In the genomic region with DNA sequence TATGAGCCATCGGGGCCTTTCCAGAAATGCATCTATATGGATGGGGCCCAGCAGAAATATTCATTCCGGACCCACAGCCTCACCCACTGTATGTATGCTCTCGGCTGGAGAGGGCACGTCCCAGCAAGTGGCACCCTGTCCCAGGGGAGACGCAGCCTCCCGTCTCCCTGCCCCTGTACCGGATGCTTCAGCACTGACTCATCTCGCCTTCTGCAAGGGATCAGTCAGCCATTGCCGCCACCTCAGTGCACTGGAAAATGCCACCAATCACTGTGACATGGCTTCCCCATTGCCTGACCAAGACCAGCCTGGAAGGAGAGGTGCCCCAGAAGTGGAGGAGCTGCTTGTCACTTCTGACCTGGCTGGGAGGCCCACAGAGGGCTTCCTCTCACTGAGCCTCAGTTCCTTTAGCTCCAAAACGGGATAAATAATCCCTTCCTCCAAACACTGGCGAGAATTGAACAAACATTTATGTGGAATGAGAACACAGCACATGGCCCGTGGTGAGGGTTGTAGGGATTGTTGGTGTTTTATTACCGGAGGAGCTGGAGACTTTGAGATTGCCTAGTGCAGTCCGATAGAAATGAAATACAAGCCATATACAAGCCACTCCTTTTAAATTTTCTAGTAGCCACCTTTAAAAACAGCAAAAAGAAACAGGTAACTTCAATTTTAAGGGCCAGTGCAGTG, we compare ENCODE assay signal across 10 cellular contexts. TPM values are rescaled to one million over a fixed set of nuclear protein-coding genes. Genes with fewer than 3 reads are reported as not detected.
DNase-seq lines count a peak whose midpoint lies in the region; ATAC-seq, FAIRE-seq and TF ChIP-seq lines count a peak whose summit lies in the region.
"Had no signal": no experiment of that assay in that cellular context is flagged by ENCODE, and none has a peak within 500 bp of the region (broad histone marks: within the 10 kb centered on the region; RNA-seq: fewer than 3 reads in every experiment).

No MANE protein-coding gene starts in this region.

- WGBS in right lobe of liver (ENCODE audit: insufficient coverage, low coverage, low lambda C conversion rate, missing lambda C conversion rate), result 69% methylated on average over 5 of the region's 14 CpGs
- 95% methylated on average over 12 of the region's 14 CpGs for WGBS in HepG2 (ENCODE audit: low lambda C conversion rate)

- TF ChIP-seq EP300 in HepG2 (IDR thresholded peaks at IDR 0.05; ENCODE audit: low read depth in 2 of 2, low read length in 2 of 2), result no peak
- TF ChIP-seq EP300 in HepG2 (CRISPR knock-in tag; IDR thresholded peaks at IDR 0.05; ENCODE audit: borderline replicate concordance), result no peak

- H3K27ac ChIP-seq in right lobe of liver (no peak overlapping the region), HepG2 (ENCODE audit: extremely low read length, insufficient read depth, low read length) (no peak overlapping the region)
- H3K27ac ChIP-seq: C4-2B had no signal

- no peak for TF ChIP-seq RAD21 in HepG2 (CRISPR knock-in tag; IDR thresholded peaks at IDR 0.05)

- H3K36me3 ChIP-seq in right lobe of liver (no peaks in the 10 kb centered on the region), HepG2 (replicated peaks in 1 of 2; ENCODE audit: control insufficient read depth in 1 of 2, insufficient read depth in 2 of 2, low read length in 2 of 2) (peaks cover 39 to 79% of the 10 kb centered on the region in 2 experiments)

- intact Hi-C loops in right lobe of liver (cut with DNase I), result loop anchor here in 1 of 2 donors (10.0 kb wide), 1 partner anchor 164 kb away; no protein-coding TSS in a partner anchor
- intact Hi-C loops in HepG2 (cut with micrococcal nuclease; ENCODE audit: unreplicated experiment), result no loop called here
- intact Hi-C loops in natural killer cell (cut with micrococcal nuclease), result no loop called here

- H3K4me1 ChIP-seq in right lobe of liver (no peaks in the 10 kb centered on the region), HepG2 (ENCODE audit: insufficient read depth, low read length) (peaks cover 15% of the 10 kb centered on the region)

- DNase-seq in right lobe of liver (peak in 2 of 3 donors; percentile 30 to 40), HepG2 (ENCODE audit: low spot score) (no peak), amniotic epithelial cell (ENCODE audit: low read depth) (peak; percentile 25), kidney glomerular epithelial cell (lab: John Stamatoyannopoulos, UW) (peak; percentile 53), NCI-H345 treated with DMSO at 0.1 percent for 48 hours (lab: John Stamatoyannopoulos, UW; ENCODE audit: unreplicated experiment) (no peak), natural killer cell (no peak), middle frontal gyrus (ENCODE audit: extremely low spot score, low spot score) (no peak), NCI-H1694 treated with DMSO at 0.1 percent for 48 hours (lab: John Stamatoyannopoulos, UW) (no peak)
- DNase-seq: erythroblast had no signal

- ATAC-seq in right lobe of liver (no peak), HepG2 (no peak), natural killer cell (no peak)

- no peak overlapping the region for H3K4me2 ChIP-seq in HepG2 (ENCODE audit: low read depth, low read length)

- peaks cover 3 to 6% of the 10 kb centered on the region in 2 donors for H3K9me3 Mint-ChIP-seq in natural killer cell

- no peak overlapping the region for H3K27ac Mint-ChIP-seq in natural killer cell

- TF ChIP-seq CTCF in right lobe of liver (IDR thresholded peaks at IDR 0.05) (no peak), HepG2 (CRISPR knock-in tag; IDR thresholded peaks at IDR 0.05) (no peak), natural killer cell (IDR thresholded peaks at IDR 0.05) (no peak)

- H3K27me3 Mint-ChIP-seq in natural killer cell (ENCODE audit: low read depth in 2 of 2), result no peaks in the 10 kb centered on the region

- H3K4me1 Mint-ChIP-seq in natural killer cell, result peaks cover 0 to 9% of the 10 kb centered on the region in 2 donors

- H3K36me3 Mint-ChIP-seq in natural killer cell, result no peaks in the 10 kb centered on the region

- no TSS peak for BruUV-seq in HepG2 (replicated peaks; lab: Mats Ljungman, UMichigan)

- H3K9ac ChIP-seq in HepG2 (ENCODE audit: insufficient read depth, low read depth, low read length), result no peak overlapping the region

- in situ Hi-C loops in HepG2 (cut with HindIII; ENCODE audit: extremely low pct_ligation_motif_present, low pct_unique_long_range_greater_than_20kb), result no loop called here

- H3K4me3 ChIP-seq in right lobe of liver (no peak overlapping the region), HepG2 (replicated peaks in 1 of 3; ENCODE audit: insufficient read depth in 1 of 3, low read depth in 2 of 3, low read length in 3 of 3) (no peak overlapping the region)

- H3K9me3 ChIP-seq in right lobe of liver (no peaks in the 10 kb centered on the region), HepG2 (ENCODE audit: low read length) (no peaks in the 10 kb centered on the region)

- no peak overlapping the region for H2AFZ ChIP-seq in HepG2 (ENCODE audit: low read length)

- H3K27me3 ChIP-seq in right lobe of liver (no peaks in the 10 kb centered on the region), HepG2 (ENCODE audit: control insufficient read depth in 1 of 2, insufficient read depth in 2 of 2, low read length in 2 of 2) (no peaks in the 10 kb centered on the region)

- no peak overlapping the region for H3K4me3 Mint-ChIP-seq in natural killer cell

- CTCF ChIA-PET in HepG2 (lab: Yijun Ruan, JAX; ENCODE audit: low intra/inter-chr PET ratio, low total read pairs), result no interaction called here

- TF ChIP-seq POLR2A in right lobe of liver (IDR thresholded peaks at IDR 0.05), result no peak
- no peak for TF ChIP-seq POLR2A in HepG2 (IDR thresholded peaks at IDR 0.05; ENCODE audit: insufficient read depth in 1 of 2, low read depth in 2 of 2, low read length in 2 of 2)

- H3K79me2 ChIP-seq in HepG2 (ENCODE audit: insufficient read depth, low read length), result no peaks in the 10 kb centered on the region

- POLR2A ChIA-PET in HepG2 (lab: Yijun Ruan, JAX), result no interaction called here

- no peak for FAIRE-seq in HepG2 (lab: Jason Lieb, UNC)

- no peaks in the 10 kb centered on the region for H4K20me1 ChIP-seq in HepG2 (ENCODE audit: insufficient read depth, low read length)

TF ChIP-seq in HepG2, 621 proteins besides CTCF, POLR2A, EP300 and RAD21:
- TF ChIP-seq SUZ12 (IDR thresholded peaks at IDR 0.05; ENCODE audit: low read depth, low read length), result no peak
- TF ChIP-seq ZNF446 (CRISPR knock-in tag; IDR thresholded peaks at IDR 0.05), result no peak

RNA-seq across cellular contexts. Expression of gene ORM1, which starts 43.9 kb away (rescaled TPM):
- total RNA-seq in right lobe of liver, result over 10,000 TPM; 11,577 to 28,471 (median 22,756) TPM
- total RNA-seq in HepG2 (2016; rRNA removed; fragmentation: Illumina TruSeq; extraction: Trizol), result 327 and 699 TPM in 2 replicates
- total RNA-seq in HepG2 (2016; cell fraction: cytosol; rRNA removed; fragmentation: Illumina TruSeq; extraction: Trizol; ENCODE audit: low read depth), result 148 and 154 TPM in 2 replicates
- total RNA-seq in HepG2 (2016; cell fraction: insoluble cytoplasmic fraction; rRNA removed; fragmentation: Illumina TruSeq; extraction: Trizol), result 343 and 706 TPM in 2 replicates
- total RNA-seq in HepG2 (2016; cell fraction: membrane; rRNA removed; fragmentation: Illumina TruSeq; extraction: Trizol), result 103 and 109 TPM in 2 replicates
- 507 and 557 TPM in 2 replicates for total RNA-seq in HepG2 (2016; cell fraction: nucleus; rRNA removed; fragmentation: Illumina TruSeq; extraction: Trizol)
- polyA plus RNA-seq in HepG2 (2011; rRNA removed), result 1,180 and 1,355 TPM in 2 replicates
- 1,385 and 1,736 TPM in 2 replicates for polyA plus RNA-seq in HepG2 (2011; cell fraction: cytosol; rRNA removed)
- 375 and 530 TPM in 2 replicates for polyA plus RNA-seq in HepG2 (2011; cell fraction: nucleus; rRNA removed)
- 373 and 660 TPM in 2 replicates for polyA plus RNA-seq in HepG2 (2012)
- polyA plus RNA-seq in HepG2 (2016; cell fraction: cytosol; fragmentation: Illumina TruSeq; extraction: Trizol; ENCODE audit: low read depth), result 188 and 210 TPM in 2 replicates
- 388 and 407 TPM in 2 replicates for polyA plus RNA-seq in HepG2 (2016; cell fraction: insoluble cytoplasmic fraction; fragmentation: Illumina TruSeq; extraction: Trizol; ENCODE audit: low read depth)
- polyA plus RNA-seq in HepG2 (2016; cell fraction: membrane; fragmentation: Illumina TruSeq; extraction: Trizol; ENCODE audit: low read depth), result 103 and 105 TPM in 2 replicates
- polyA plus RNA-seq in HepG2 (2016; cell fraction: nucleus; fragmentation: Illumina TruSeq; extraction: Trizol; ENCODE audit: insufficient read depth, low read depth), result 956 and 1,026 TPM in 2 replicates
- 0.30 and 495 TPM in 2 replicates for polyA minus RNA-seq in HepG2 (2011; rRNA and poly(A)+ RNA removed; ENCODE audit: low replicate concordance)
- 195 and 257 TPM in 2 replicates for polyA minus RNA-seq in HepG2 (2011; cell fraction: cytosol; rRNA and poly(A)+ RNA removed)
- polyA minus RNA-seq in HepG2 (2011; cell fraction: nucleus; rRNA and poly(A)+ RNA removed), result 78.8 and 152 TPM in 2 replicates
- under 1 TPM in 1 of 3 donors, not detected in 2; 1.00 TPM for total RNA-seq in natural killer cell

RNA-seq across cellular contexts. Expression of gene ORM2, which starts 50.6 kb away (rescaled TPM):
- total RNA-seq in right lobe of liver, result 1,000 to 10,000 TPM; 3,162 to 5,107 (median 3,869) TPM
- total RNA-seq in HepG2 (2016; rRNA removed; fragmentation: Illumina TruSeq; extraction: Trizol), result 283 and 565 TPM in 2 replicates
- 120 and 126 TPM in 2 replicates for total RNA-seq in HepG2 (2016; cell fraction: cytosol; rRNA removed; fragmentation: Illumina TruSeq; extraction: Trizol; ENCODE audit: low read depth)
- total RNA-seq in HepG2 (2016; cell fraction: insoluble cytoplasmic fraction; rRNA removed; fragmentation: Illumina TruSeq; extraction: Trizol), result 282 and 590 TPM in 2 replicates
- 75.1 and 75.6 TPM in 2 replicates for total RNA-seq in HepG2 (2016; cell fraction: membrane; rRNA removed; fragmentation: Illumina TruSeq; extraction: Trizol)
- 420 and 454 TPM in 2 replicates for total RNA-seq in HepG2 (2016; cell fraction: nucleus; rRNA removed; fragmentation: Illumina TruSeq; extraction: Trizol)
- 824 and 855 TPM in 2 replicates for polyA plus RNA-seq in HepG2 (2011; rRNA removed)
- polyA plus RNA-seq in HepG2 (2011; cell fraction: cytosol; rRNA removed), result 632 and 711 TPM in 2 replicates
- polyA plus RNA-seq in HepG2 (2011; cell fraction: nucleus; rRNA removed), result 207 and 253 TPM in 2 replicates
- 237 and 362 TPM in 2 replicates for polyA plus RNA-seq in HepG2 (2012)
- polyA plus RNA-seq in HepG2 (2016; cell fraction: cytosol; fragmentation: Illumina TruSeq; extraction: Trizol; ENCODE audit: low read depth), result 125 and 138 TPM in 2 replicates
- polyA plus RNA-seq in HepG2 (2016; cell fraction: insoluble cytoplasmic fraction; fragmentation: Illumina TruSeq; extraction: Trizol; ENCODE audit: low read depth), result 293 and 314 TPM in 2 replicates
- 75.7 and 76.3 TPM in 2 replicates for polyA plus RNA-seq in HepG2 (2016; cell fraction: membrane; fragmentation: Illumina TruSeq; extraction: Trizol; ENCODE audit: low read depth)
- polyA plus RNA-seq in HepG2 (2016; cell fraction: nucleus; fragmentation: Illumina TruSeq; extraction: Trizol; ENCODE audit: insufficient read depth, low read depth), result 731 and 821 TPM in 2 replicates
- 257 TPM in 1 of 2 replicates, not detected in the other for polyA minus RNA-seq in HepG2 (2011; rRNA and poly(A)+ RNA removed; ENCODE audit: low replicate concordance)
- 147 and 150 TPM in 2 replicates for polyA minus RNA-seq in HepG2 (2011; cell fraction: cytosol; rRNA and poly(A)+ RNA removed)
- polyA minus RNA-seq in HepG2 (2011; cell fraction: nucleus; rRNA and poly(A)+ RNA removed), result 41.2 and 60.7 TPM in 2 replicates
- not detected for total RNA-seq in natural killer cell

Comparison
In these comparisons a context has a peak if more than half of its experiments do, and no peak if none do; other contexts are left out.
1. DNase-seq: peak in right lobe of liver (2 of 3), amniotic epithelial cell (single experiment) and kidney glomerular epithelial cell (single experiment); none in HepG2 (single experiment), NCI-H345 treated with DMSO at 0.1 percent for 48 hours (single experiment), natural killer cell (single experiment), middle frontal gyrus (single experiment) and NCI-H1694 treated with DMSO at 0.1 percent for 48 hours (single experiment).
2. RNA of gene ORM1, which starts 43.9 kb away (total RNA-seq): 11,577 to 28,471 TPM in right lobe of liver and 103 to 706 TPM in HepG2; 1.00 TPM in natural killer cell; every median in the first group is over 10 times any median in the second.
3. RNA of gene ORM2, which starts 50.6 kb away (total RNA-seq): 3,162 to 5,107 TPM in right lobe of liver and 75.1 to 590 TPM in HepG2; not detected in natural killer cell; every median in the first group is over 10 times any median in the second.